16 cellular contexts compared by ENCODE assay signal in the genomic region with DNA sequence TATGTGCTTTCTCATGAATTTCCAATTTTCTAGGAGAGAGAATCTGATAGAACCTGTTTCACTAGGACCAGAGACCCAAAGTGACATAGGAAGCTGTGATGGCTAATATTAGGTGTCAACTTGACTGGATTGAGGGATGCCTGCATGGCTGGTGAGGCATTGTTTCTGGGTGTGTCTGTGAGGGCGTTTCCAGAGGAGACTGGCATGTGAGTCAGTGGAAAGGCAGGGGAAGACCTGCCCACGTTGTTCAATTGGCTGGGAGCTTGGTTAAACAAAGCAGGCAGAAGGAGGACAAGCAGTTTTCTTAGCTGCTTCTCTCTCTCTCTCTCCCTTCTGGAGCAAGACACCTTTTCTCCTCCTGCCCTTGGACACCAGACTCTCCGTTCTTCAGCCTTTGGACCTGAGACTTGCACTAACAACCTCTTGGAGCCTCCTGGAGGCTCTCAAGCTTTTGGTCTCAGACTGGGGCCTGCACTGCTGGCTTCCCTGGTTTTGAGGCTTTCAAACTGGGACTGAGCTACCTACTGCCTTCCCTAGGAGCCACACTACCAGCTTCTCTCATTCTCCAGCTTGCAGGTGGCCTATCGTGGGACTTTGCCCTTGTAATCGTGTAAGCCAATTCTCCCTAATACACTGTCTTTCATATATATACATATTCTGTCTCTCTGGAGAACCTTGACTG.
DNase-seq lines count a peak whose midpoint lies in the region; ATAC-seq and TF ChIP-seq lines count a peak whose summit lies in the region.
"Had no signal": no experiment of that assay in that cellular context is flagged by ENCODE, and none has a peak within 500 bp of the region (broad histone marks: within the 10 kb centered on the region; RNA-seq: fewer than 3 reads in every experiment).

No MANE protein-coding gene starts in this region.

- 53% methylated on average over 4 of the region's 5 CpGs for WGBS in mammary epithelial cell (ENCODE audit: low coverage, missing lambda C conversion rate)

- peak overlapping the region; percentile 22 for H3K9ac ChIP-seq in mammary epithelial cell (ENCODE audit: insufficient read depth, low read length)
- H3K9ac ChIP-seq: BLaER1 had no signal

- no peaks in the 10 kb centered on the region for H3K27me3 Mint-ChIP-seq in mesothelial cell of epicardium (ENCODE audit: low read depth)
- H3K27me3 Mint-ChIP-seq in activated naive CD8-positive, alpha-beta T cell treated with anti-CD3 and anti-CD28 coated beads for 36 hours, result no peaks in the 10 kb centered on the region

- peak overlapping the region; percentile 72 for H3K27ac ChIP-seq in mammary epithelial cell (ENCODE audit: insufficient read depth, low read depth, low read length)
- H3K27ac ChIP-seq: BLaER1, body of pancreas, SJSA1 had no signal

- no peaks in the 10 kb centered on the region for H3K79me2 ChIP-seq in mammary epithelial cell (ENCODE audit: insufficient read depth, low read length)

- peak overlapping the region; percentile 40 for H3K4me2 ChIP-seq in mammary epithelial cell (ENCODE audit: insufficient read depth, low read depth, low read length)
- H3K4me2 ChIP-seq: BLaER1 had no signal

- H3K9me3 Mint-ChIP-seq in mesothelial cell of epicardium, result no peaks in the 10 kb centered on the region
- H3K9me3 Mint-ChIP-seq in activated naive CD8-positive, alpha-beta T cell treated with anti-CD3 and anti-CD28 coated beads for 36 hours, result peaks cover 3% of the 10 kb centered on the region
- H3K9me3 Mint-ChIP-seq: endodermal cell had no signal

- CTCF ChIA-PET in mammary epithelial cell (lab: Charles Lee; ENCODE audit: low non-redundant PET), result interaction anchor here (0.6 kb wide), 1 partner anchor 375 kb away, joined by 3 read pairs; no protein-coding TSS in a partner anchor

- peak overlapping the region; percentile 80 for H3K27ac Mint-ChIP-seq in mesothelial cell of epicardium
- H3K27ac Mint-ChIP-seq in activated naive CD8-positive, alpha-beta T cell treated with anti-CD3 and anti-CD28 coated beads for 36 hours, result no peak overlapping the region
- H3K27ac Mint-ChIP-seq: endodermal cell; stimulated activated naive CD8-positive, alpha-beta T cell treated with anti-CD3 and anti-CD28 coated beads, Interleukin-15, Interleukin-2, amounts not matched to agents 100 ng/mL and 50 ng/mL, for 24 hours had no signal

- H3K27me3 ChIP-seq in mammary epithelial cell (ENCODE audit: insufficient read depth, low read length), result peaks cover 2% of the 10 kb centered on the region
- H3K27me3 ChIP-seq: BLaER1, body of pancreas had no signal

- no peak overlapping the region for H3K4me3 ChIP-seq in mammary epithelial cell (replicated peaks in 1 of 3; ENCODE audit: insufficient read depth in 1 of 3, low read depth in 2 of 3, low read length in 3 of 3)
- H3K4me3 ChIP-seq: BLaER1, body of pancreas, SJSA1 had no signal

- no peaks in the 10 kb centered on the region for H3K36me3 Mint-ChIP-seq in mesothelial cell of epicardium
- H3K36me3 Mint-ChIP-seq in activated naive CD8-positive, alpha-beta T cell treated with anti-CD3 and anti-CD28 coated beads for 36 hours, result peaks cover 1% of the 10 kb centered on the region

- no TSS peak for BruUV-seq in mammary epithelial cell (replicated peaks; lab: Mats Ljungman, UMichigan)

- intact Hi-C loops in mammary epithelial cell (cut with micrococcal nuclease), result loop anchor here (1.0 to 2.0 kb wide), 3 partner anchors 23 to 384 kb away; partner anchors contain the start of genes KCNK1 and SLC35F3

- H2AFZ ChIP-seq in mammary epithelial cell (ENCODE audit: low read depth, low read length), result peak overlapping the region; percentile 92

- peaks cover 19% of the 10 kb centered on the region for H3K4me1 Mint-ChIP-seq in mesothelial cell of epicardium
- H3K4me1 Mint-ChIP-seq in activated naive CD8-positive, alpha-beta T cell treated with anti-CD3 and anti-CD28 coated beads for 36 hours, result peaks cover 3% of the 10 kb centered on the region

- dilution Hi-C loops in mammary epithelial cell (cut with HindIII; ENCODE audit: low sequenced_read_pairs), result no loop called here

- H3K36me3 ChIP-seq in mammary epithelial cell (ENCODE audit: insufficient read depth, low read length), result no peaks in the 10 kb centered on the region
- H3K36me3 ChIP-seq: BLaER1, SJSA1 had no signal

- no peaks in the 10 kb centered on the region for H3K9me3 ChIP-seq in mammary epithelial cell (replicated peaks; ENCODE audit: insufficient read depth, low read length)
- H3K9me3 ChIP-seq: body of pancreas, SJSA1 had no signal

- no peak for TF ChIP-seq CTCF in mammary epithelial cell (conservative IDR thresholded peaks at IDR 0.05 in 1 of 2, IDR thresholded peaks at IDR 0.05 in 1 of 2; ENCODE audit: extremely low read depth in 1 of 2, insufficient read depth in 1 of 2, low read depth in 1 of 2, low read length in 2 of 2)
- no peak for TF ChIP-seq CTCF in mesothelial cell of epicardium (IDR thresholded peaks at IDR 0.05; ENCODE audit: unreplicated experiment)

- in situ Hi-C loops in mammary epithelial cell (cut with MboI; ENCODE audit: low sequenced_read_pairs in 2 of 2), result no loop called here

- ATAC-seq in activated CD4-positive, CD25-positive, alpha-beta regulatory T cell treated with anti-CD3 and anti-CD28 coated beads, Interleukin-2, amount 50 U/mL, for 24 hours, result no peak
- ATAC-seq: body of pancreas had no signal

- no peaks in the 10 kb centered on the region for H4K20me1 ChIP-seq in mammary epithelial cell (ENCODE audit: insufficient read depth, low read length)
- H4K20me1 ChIP-seq: BLaER1 had no signal

- H3K4me3 Mint-ChIP-seq in mesothelial cell of epicardium, result no peak overlapping the region
- H3K4me3 Mint-ChIP-seq in activated naive CD8-positive, alpha-beta T cell treated with anti-CD3 and anti-CD28 coated beads for 36 hours, result no peak overlapping the region
- H3K4me3 Mint-ChIP-seq: endodermal cell; stimulated activated naive CD8-positive, alpha-beta T cell treated with anti-CD3 and anti-CD28 coated beads, Interleukin-15, Interleukin-2, amounts not matched to agents 100 ng/mL and 50 ng/mL, for 24 hours had no signal

- peaks cover 22% of the 10 kb centered on the region for H3K4me1 ChIP-seq in mammary epithelial cell (ENCODE audit: insufficient read depth, low read length)
- H3K4me1 ChIP-seq: body of pancreas, SJSA1 had no signal

- peak; percentile 47 for DNase-seq in CD1c-positive myeloid dendritic cell (ENCODE audit: extremely low spot score)
- DNase-seq in HS-5 (ENCODE audit: low read depth), result peak; percentile 43
- peak; percentile 90 for DNase-seq in mammary epithelial cell
- no peak for DNase-seq in mesothelial cell of epicardium (ENCODE audit: low spot score in 2 of 2, unreplicated experiment in 2 of 2)
- no peak for DNase-seq in DMS114 treated with DMSO at 0.1 percent for 48 hours (lab: John Stamatoyannopoulos, UW; ENCODE audit: unreplicated experiment)
- DNase-seq in NCI-H2171 (lab: John Stamatoyannopoulos, UW), result no peak
- no peak for DNase-seq in activated naive CD8-positive, alpha-beta T cell treated with anti-CD3 and anti-CD28 coated beads for 36 hours
- DNase-seq: activated CD4-positive, CD25-positive, alpha-beta regulatory T cell treated with anti-CD3 and anti-CD28 coated beads, Interleukin-2, amount 50 U/mL, for 72 hours; body of pancreas; endodermal cell; NCI-H1105 treated with DMSO at 0.1 percent for 48 hours; NCI-H526 treated with DMSO at 0.1 percent for 48 hours had no signal

Comparison
In these comparisons a context has a peak if more than half of its experiments do, and no peak if none do; other contexts are left out.
1. DNase-seq: peak in CD1c-positive myeloid dendritic cell (single experiment), HS-5 (single experiment) and mammary epithelial cell (single experiment); none in mesothelial cell of epicardium (0 of 2), DMS114 treated with DMSO at 0.1 percent for 48 hours (single experiment), NCI-H2171 (single experiment) and activated naive CD8-positive, alpha-beta T cell treated with anti-CD3 and anti-CD28 coated beads for 36 hours (single experiment).